Comparison of ENCODE assay signal across 8 cellular contexts in the genomic region with DNA sequence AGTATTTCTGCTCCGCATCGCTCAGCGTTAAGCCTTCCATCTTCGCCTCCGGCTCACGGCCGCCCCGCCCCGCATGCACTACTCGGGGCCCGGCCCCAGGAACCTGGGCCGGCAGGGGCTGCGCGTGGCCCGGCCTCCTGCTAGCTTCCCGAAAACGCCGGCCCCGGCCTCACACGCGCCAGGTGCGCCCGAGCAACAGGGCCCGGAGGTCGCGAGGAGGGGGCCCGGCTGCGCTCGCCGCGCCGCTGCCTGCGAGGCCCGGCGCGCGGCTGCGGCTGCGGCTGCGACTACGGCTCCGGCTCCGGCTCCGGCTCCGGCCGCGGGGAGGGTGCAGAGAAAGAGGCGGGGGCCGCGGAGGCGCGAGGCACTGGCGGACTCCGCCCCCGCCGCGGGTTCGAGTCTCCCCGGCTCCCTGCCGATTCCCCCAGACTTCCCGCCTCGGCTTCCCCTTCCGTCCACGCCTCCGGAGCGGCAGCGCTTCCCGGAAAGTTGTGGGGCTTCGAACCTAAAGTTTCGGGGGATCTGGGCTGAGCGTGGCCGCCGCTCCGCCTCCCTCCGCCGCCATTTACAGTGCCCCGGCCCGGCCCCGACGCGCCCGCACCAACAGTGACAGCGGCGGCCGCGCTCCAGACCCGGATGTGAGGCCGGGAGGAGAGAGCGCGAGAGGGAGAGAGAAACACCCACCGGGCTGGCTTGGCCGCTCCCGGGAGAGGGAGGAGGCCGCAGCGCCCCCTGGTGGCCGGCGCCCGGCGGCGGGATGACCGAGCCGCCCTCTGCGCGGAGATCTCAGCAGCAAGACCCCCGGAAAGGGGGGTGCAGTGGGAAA. TPM values are rescaled to one million over a fixed set of nuclear protein-coding genes. Genes with fewer than 3 reads are reported as not detected.
DNase-seq lines count a peak whose midpoint lies in the region; ATAC-seq, FAIRE-seq and TF ChIP-seq lines count a peak whose summit lies in the region.

A gene with protein sequence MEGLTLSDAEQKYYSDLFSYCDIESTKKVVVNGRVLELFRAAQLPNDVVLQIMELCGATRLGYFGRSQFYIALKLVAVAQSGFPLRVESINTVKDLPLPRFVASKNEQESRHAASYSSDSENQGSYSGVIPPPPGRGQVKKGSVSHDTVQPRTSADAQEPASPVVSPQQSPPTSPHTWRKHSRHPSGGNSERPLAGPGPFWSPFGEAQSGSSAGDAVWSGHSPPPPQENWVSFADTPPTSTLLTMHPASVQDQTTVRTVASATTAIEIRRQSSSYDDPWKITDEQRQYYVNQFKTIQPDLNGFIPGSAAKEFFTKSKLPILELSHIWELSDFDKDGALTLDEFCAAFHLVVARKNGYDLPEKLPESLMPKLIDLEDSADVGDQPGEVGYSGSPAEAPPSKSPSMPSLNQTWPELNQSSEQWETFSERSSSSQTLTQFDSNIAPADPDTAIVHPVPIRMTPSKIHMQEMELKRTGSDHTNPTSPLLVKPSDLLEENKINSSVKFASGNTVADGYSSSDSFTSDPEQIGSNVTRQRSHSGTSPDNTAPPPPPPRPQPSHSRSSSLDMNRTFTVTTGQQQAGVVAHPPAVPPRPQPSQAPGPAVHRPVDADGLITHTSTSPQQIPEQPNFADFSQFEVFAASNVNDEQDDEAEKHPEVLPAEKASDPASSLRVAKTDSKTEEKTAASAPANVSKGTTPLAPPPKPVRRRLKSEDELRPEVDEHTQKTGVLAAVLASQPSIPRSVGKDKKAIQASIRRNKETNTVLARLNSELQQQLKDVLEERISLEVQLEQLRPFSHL (minus strand): TSS at position 611 of the 826 bp plus-strand sequence. CDS start 571 bp downstream, at position 40.

- H3K4me3 ChIP-seq in Loucy (ENCODE audit: low read length, poor library complexity, severe bottlenecking) = peak within 1 kb of the TSS; percentile 92
- peak within 1 kb of the TSS; percentile 92 for H3K4me3 ChIP-seq in SJCRH30
- H3K4me3 ChIP-seq in neuron (ENCODE audit: low read length) = peak within 1 kb of the TSS; percentile 94
- peak within 1 kb of the TSS; percentile 74 to 92 (median 91) for H3K4me3 ChIP-seq in subcutaneous abdominal adipose tissue (ENCODE audit: low read depth in 1 of 5, low read length in 5 of 5)

- H3K9me2 ChIP-seq in Loucy (replicated peaks; ENCODE audit: low read depth, low read length) = no peaks in the 10 kb centered on the region

- peak; percentile 92 for ATAC-seq in foreskin keratinocyte

- H3K9ac ChIP-seq in Loucy (ENCODE audit: low read depth, low read length, poor library complexity, severe bottlenecking) (peak within 1 kb of the TSS; percentile 85), subcutaneous abdominal adipose tissue (ENCODE audit: low read length in 5 of 5) (peak within 1 kb of the TSS in 4 of 5 donors; percentile 80 to 91 (median 88))

- peaks cover 41% of the 10 kb centered on the region for H3K4me1 ChIP-seq in Loucy (ENCODE audit: insufficient read depth, low read length, poor library complexity, severe bottlenecking)
- H3K4me1 ChIP-seq in SJCRH30 = no peaks in the 10 kb centered on the region; the same call in 1 of the 2 replicates
- H3K4me1 ChIP-seq in foreskin keratinocyte = peaks cover 23% of the 10 kb centered on the region
- H3K4me1 ChIP-seq in neuron (ENCODE audit: insufficient read depth, low read length) = peaks cover 19% of the 10 kb centered on the region
- peaks cover 0 to 25% (median 23%) of the 10 kb centered on the region in 5 donors for H3K4me1 ChIP-seq in subcutaneous abdominal adipose tissue (ENCODE audit: control insufficient read depth in 5 of 5, insufficient read depth in 5 of 5, low read length in 5 of 5)

- TF ChIP-seq POLR2A in H54 (IDR thresholded peaks at IDR 0.05; ENCODE audit: low read depth, low read length) = peak; percentile 76

- H3K4me2 ChIP-seq in Loucy (ENCODE audit: low read depth, low read length, poor library complexity, severe bottlenecking) = peak within 1 kb of the TSS; percentile 94

- H3K36me3 ChIP-seq in Loucy (ENCODE audit: insufficient read depth, low read length) (no peaks in the 10 kb centered on the region), SJCRH30 (peaks cover 4% of the 10 kb centered on the region; the same call in 1 of the 2 replicates), neuron (ENCODE audit: insufficient read depth, low read length) (no peaks in the 10 kb centered on the region), subcutaneous abdominal adipose tissue (ENCODE audit: control insufficient read depth in 5 of 5, insufficient read depth in 5 of 5, low read length in 5 of 5) (no peaks in the 10 kb centered on the region)

- FAIRE-seq in H54 (lab: Jason Lieb, UNC) = no peak

- no peaks in the 10 kb centered on the region for H3K9me3 ChIP-seq in Loucy (ENCODE audit: insufficient read depth, low read depth, low read length)
- H3K9me3 ChIP-seq in SJCRH30 (replicated peaks) = no peaks in the 10 kb centered on the region
- H3K9me3 ChIP-seq in neuron (ENCODE audit: low read length) = no peaks in the 10 kb centered on the region
- no peaks in the 10 kb centered on the region for H3K9me3 ChIP-seq in subcutaneous abdominal adipose tissue (ENCODE audit: control insufficient read depth in 5 of 5, low read length in 5 of 5)

- peak; percentile 74 for DNase-seq in GF-D8 (lab: John Stamatoyannopoulos, UW)
- peak; percentile 83 for DNase-seq in H54 (ENCODE audit: insufficient read length, low spot score)
- DNase-seq in SJCRH30 = peak; percentile 92
- DNase-seq in activated gamma-delta T cell treated with anti-CD3 and anti-CD28 coated beads, Interleukin-2, amount 50 U/mL, for 16 hours (ENCODE audit: low read depth) = peak; percentile 87
- peak; percentile 55 to 78 for DNase-seq in foreskin keratinocyte

- no peaks in the 10 kb centered on the region for H3F3A ChIP-seq in Loucy (ENCODE audit: low read depth)

- H2AFZ ChIP-seq in Loucy (ENCODE audit: low read length) (peak within 1 kb of the TSS; percentile 90), neuron (ENCODE audit: low read depth, low read length) (peak within 1 kb of the TSS; percentile 64)

- H4K20me1 ChIP-seq in Loucy (ENCODE audit: insufficient read depth, low read length, poor library complexity, severe bottlenecking) = peaks cover 46% of the 10 kb centered on the region

- peak; percentile 85 for TF ChIP-seq CTCF in Loucy (conservative IDR thresholded peaks at IDR 0.05; ENCODE audit: low read length)
- peak; percentile 99 for TF ChIP-seq CTCF in foreskin keratinocyte (conservative IDR thresholded peaks at IDR 0.05)

- peak within 1 kb of the TSS; percentile 86 for H3K27ac ChIP-seq in SJCRH30
- peak within 1 kb of the TSS; percentile 98 for H3K27ac ChIP-seq in foreskin keratinocyte
- H3K27ac ChIP-seq in subcutaneous abdominal adipose tissue (ENCODE audit: low read depth, low read length) = peak within 1 kb of the TSS; percentile 89

- H3K27me3 ChIP-seq in Loucy (ENCODE audit: insufficient read depth, low read length, poor library complexity, severe bottlenecking) = no peaks in the 10 kb centered on the region
- no peaks in the 10 kb centered on the region for H3K27me3 ChIP-seq in SJCRH30
- H3K27me3 ChIP-seq in foreskin keratinocyte = no peaks in the 10 kb centered on the region
- H3K27me3 ChIP-seq in neuron (ENCODE audit: insufficient read depth, low read length) = no peaks in the 10 kb centered on the region
- H3K27me3 ChIP-seq in subcutaneous abdominal adipose tissue (ENCODE audit: control insufficient read depth in 5 of 5, insufficient read depth in 4 of 5, low read length in 5 of 5) = no peaks in the 10 kb centered on the region

- H3K79me2 ChIP-seq in Loucy (ENCODE audit: insufficient read depth, low read length) = peaks cover 48% of the 10 kb centered on the region

RNA-seq across cellular contexts. Expression of the gene that starts here (rescaled TPM):
- 65.7 and 66.7 TPM in 2 replicates for total RNA-seq in SJCRH30 (2014; rRNA removed; shearing (Covaris generic))
- total RNA-seq in foreskin keratinocyte = 60.1 and 60.4 TPM in 2 replicates
- polyA plus RNA-seq in foreskin keratinocyte = 40.3 and 42.6 TPM in 2 replicates

Comparison
In these comparisons a context has a peak if more than half of its experiments do, and no peak if none do; other contexts are left out.
1. Peak in every context shown above with its lines: DNase-seq, ATAC-seq, H3K4me3 ChIP-seq and H3K27ac ChIP-seq.